Comparison of ENCODE assay signal across 27 cellular contexts in genomic region chr1:219505886-219506285, GRCh38.
DNase-seq lines count a peak whose midpoint lies in the region; ATAC-seq and TF ChIP-seq lines count a peak whose summit lies in the region.
"Had no signal": no experiment of that assay in that cellular context is flagged by ENCODE, and none has a peak within 500 bp of the region (broad histone marks: within the 10 kb centered on the region; RNA-seq: fewer than 3 reads in every experiment).

No MANE protein-coding gene starts in this region.

- ATAC-seq in GM18520 (IDR thresholded peaks at IDR 0.05; ENCODE audit: unreplicated experiment), result no peak
- ATAC-seq in stimulated activated effector memory CD8-positive, alpha-beta T cell treated with anti-CD3 and anti-CD28 coated beads, Interleukin-12 subunit alpha, Interleukin-12 subunit beta, amount 100 ng/mL, for 72 hours, result no peak
- no peak for ATAC-seq in GM18502 (IDR thresholded peaks at IDR 0.05; ENCODE audit: poor library complexity, unreplicated experiment)
- ATAC-seq: activated CD4-positive, alpha-beta T cell treated with anti-CD3 and anti-CD28 coated beads for 36 hours; activated CD8-positive, alpha-beta T cell treated with anti-CD3 and anti-CD28 coated beads, Interleukin-2, amount 10 ng/mL, durations not matched to agents 7 days and 5 days; activated T-helper 17 cell treated with anti-CD3 and anti-CD28 coated beads, Interleukin-2, amount 50 U/mL, for 72 hours; left colon had no signal

- no peaks in the 10 kb centered on the region for H3K9me3 Mint-ChIP-seq in nephron
- no peaks in the 10 kb centered on the region for H3K9me3 Mint-ChIP-seq in stimulated activated effector memory CD8-positive, alpha-beta T cell treated with anti-CD3 and anti-CD28 coated beads, Interleukin-12 subunit alpha, Interleukin-12 subunit beta, amount 100 ng/mL, for 72 hours
- H3K9me3 Mint-ChIP-seq: activated T-helper 17 cell treated with anti-CD3 and anti-CD28 coated beads, Interleukin-2, amount 50 U/mL, for 72 hours; T-helper 2 cell treated with Interferon-gamma antibody and Interleukin-4, amounts not matched to agents 5 μg/mL and 100 μg/mL, for 36 hours had no signal

- peaks cover 8% of the 10 kb centered on the region for H3K27me3 Mint-ChIP-seq in nephron (ENCODE audit: low read depth)
- H3K27me3 Mint-ChIP-seq: activated CD4-positive, alpha-beta T cell treated with anti-CD3 and anti-CD28 coated beads for 36 hours; B cell; CD8-positive, alpha-beta memory T cell had no signal

- no peak overlapping the region for H3K4me3 Mint-ChIP-seq in nephron
- no peak overlapping the region for H3K4me3 Mint-ChIP-seq in stimulated activated effector memory CD8-positive, alpha-beta T cell treated with anti-CD3 and anti-CD28 coated beads, Interleukin-12 subunit alpha, Interleukin-12 subunit beta, amount 100 ng/mL, for 72 hours
- H3K4me3 Mint-ChIP-seq: activated CD4-positive, alpha-beta T cell treated with anti-CD3 and anti-CD28 coated beads for 36 hours; activated CD8-positive, alpha-beta T cell treated with anti-CD3 and anti-CD28 coated beads, Interleukin-2, amount 10 ng/mL, durations not matched to agents 7 days and 5 days; activated T-helper 17 cell treated with anti-CD3 and anti-CD28 coated beads, Interleukin-2, amount 50 U/mL, for 72 hours; B cell; CD8-positive, alpha-beta memory T cell; T-helper 2 cell treated with Interferon-gamma antibody and Interleukin-4, amounts not matched to agents 5 μg/mL and 100 μg/mL, for 36 hours had no signal

- H3K36me3 Mint-ChIP-seq in nephron (ENCODE audit: low read depth), result no peaks in the 10 kb centered on the region
- H3K36me3 Mint-ChIP-seq in stimulated activated effector memory CD8-positive, alpha-beta T cell treated with anti-CD3 and anti-CD28 coated beads, Interleukin-12 subunit alpha, Interleukin-12 subunit beta, amount 100 ng/mL, for 72 hours, result no peaks in the 10 kb centered on the region
- H3K36me3 Mint-ChIP-seq: CD8-positive, alpha-beta memory T cell had no signal

- no peak for TF ChIP-seq CTCF in nephron (IDR thresholded peaks at IDR 0.05; ENCODE audit: unreplicated experiment in 3 of 3)

- H3K4me1 Mint-ChIP-seq in nephron, result peaks cover 25% of the 10 kb centered on the region
- H3K4me1 Mint-ChIP-seq in stimulated activated effector memory CD8-positive, alpha-beta T cell treated with anti-CD3 and anti-CD28 coated beads, Interleukin-12 subunit alpha, Interleukin-12 subunit beta, amount 100 ng/mL, for 72 hours, result no peaks in the 10 kb centered on the region
- H3K4me1 Mint-ChIP-seq: activated CD4-positive, alpha-beta T cell treated with anti-CD3 and anti-CD28 coated beads for 36 hours; activated T-helper 17 cell treated with anti-CD3 and anti-CD28 coated beads, Interleukin-2, amount 50 U/mL, for 72 hours; B cell; CD8-positive, alpha-beta memory T cell had no signal

- H3K27ac Mint-ChIP-seq in nephron, result peak overlapping the region; percentile 37 to 63 (median 48)
- H3K27ac Mint-ChIP-seq in stimulated activated effector memory CD8-positive, alpha-beta T cell treated with anti-CD3 and anti-CD28 coated beads, Interleukin-12 subunit alpha, Interleukin-12 subunit beta, amount 100 ng/mL, for 72 hours, result no peak overlapping the region
- H3K27ac Mint-ChIP-seq: activated CD4-positive, alpha-beta T cell treated with anti-CD3 and anti-CD28 coated beads for 36 hours; activated CD8-positive, alpha-beta T cell treated with anti-CD3 and anti-CD28 coated beads, Interleukin-2, amount 10 ng/mL, durations not matched to agents 7 days and 5 days; activated T-helper 17 cell treated with anti-CD3 and anti-CD28 coated beads, Interleukin-2, amount 50 U/mL, for 72 hours; B cell; CD8-positive, alpha-beta memory T cell; T-helper 2 cell treated with Interferon-gamma antibody and Interleukin-4, amounts not matched to agents 5 μg/mL and 100 μg/mL, for 36 hours had no signal

- DNase-seq in Daoy (ENCODE audit: low read depth) (peak; percentile 23), LoVo (ENCODE audit: low spot score) (peak; percentile 60), amniotic epithelial cell (ENCODE audit: low read depth) (peak; percentile 42), medulla oblongata (ENCODE audit: extremely low spot score) (no peak)
- DNase-seq in stimulated activated effector memory CD8-positive, alpha-beta T cell treated with anti-CD3 and anti-CD28 coated beads, Interleukin-12 subunit alpha, Interleukin-12 subunit beta, amount 100 ng/mL, for 72 hours (ENCODE audit: low spot score in 2 of 2), result no peak
- DNase-seq: activated CD4-positive, alpha-beta T cell treated with anti-CD3 and anti-CD28 coated beads for 36 hours; activated CD8-positive, alpha-beta T cell treated with anti-CD3 and anti-CD28 coated beads, Interleukin-2, amount 10 ng/mL, durations not matched to agents 7 days and 5 days; activated naive CD4-positive, alpha-beta T cell treated with anti-CD3 and anti-CD28 coated beads, Interleukin-2, amount 50 U/mL, for 16 hours; amniotic stem cell; CD8-positive, alpha-beta memory T cell; cortex of kidney; DMS 273 treated with DMSO at 0.1 percent for 48 hours; effector memory CD4-positive, alpha-beta T cell; IMR-90; left colon; NCI-H1048; NCI-H187; NCI-H510A treated with DMSO at 0.1 percent for 48 hours; PC-9; stimulated activated CD4-positive, alpha-beta T cell treated with anti-CD3 and anti-CD28 coated beads, Interleukin-4, amount 100 ng/mL, for 24 hours; tibial artery had no signal

Comparison
In these comparisons a context has a peak if more than half of its experiments do, and no peak if none do; other contexts are left out.
1. DNase-seq: peak in Daoy (single experiment), LoVo (single experiment) and amniotic epithelial cell (single experiment); none in stimulated activated effector memory CD8-positive, alpha-beta T cell treated with anti-CD3 and anti-CD28 coated beads, Interleukin-12 subunit alpha, Interleukin-12 subunit beta, amount 100 ng/mL, for 72 hours (0 of 2) and medulla oblongata (single experiment).